Comparison of ENCODE assay signal across 12 cellular contexts in genomic region chr22:17707526-17707925, GRCh38.
DNase-seq lines count a peak whose midpoint lies in the region; ATAC-seq and TF ChIP-seq lines count a peak whose summit lies in the region.
"Had no signal": no experiment of that assay in that cellular context is flagged by ENCODE, and none has a peak within 500 bp of the region (broad histone marks: within the 10 kb centered on the region; RNA-seq: fewer than 3 reads in every experiment).

No MANE protein-coding gene starts in this region.

- H3K27ac ChIP-seq in SK-N-MC = peak overlapping the region; percentile 65; the same call in 1 of the 2 replicates

- in situ Hi-C loops in Caki2 (cut with HindIII; ENCODE audit: low pct_unique_long_range_greater_than_20kb, low sequenced_read_pairs) = no loop called here

- no peak for TF ChIP-seq CTCF in retinal pigment epithelial cell (conservative IDR thresholded peaks at IDR 0.05; ENCODE audit: low read depth, low read length)

- H3K9ac ChIP-seq in SK-N-MC (ENCODE audit: insufficient read length) = no peak overlapping the region

- H3K9me3 ChIP-seq in SK-N-MC (ENCODE audit: low read depth, low read length) = no peaks in the 10 kb centered on the region

- H3K36me3 ChIP-seq in SK-N-MC (ENCODE audit: insufficient read depth, low read length) = peaks cover 9% of the 10 kb centered on the region

- no peak for ATAC-seq in GM19455 (IDR thresholded peaks at IDR 0.05; ENCODE audit: unreplicated experiment)

- DNase-seq in Caki2 (ENCODE audit: low read depth) (peak; percentile 39), SK-N-MC (ENCODE audit: low read depth, low spot score) (no peak), fibroblast of gingiva (ENCODE audit: low read depth) (peak; percentile 17), retinal pigment epithelial cell (ENCODE audit: low read depth) (no peak), midbrain (lab: John Stamatoyannopoulos, UW) (no peak), SW480 (ENCODE audit: low spot score) (no peak), cardiac septum (ENCODE audit: low spot score) (no peak)
- DNase-seq: cerebellar nuclear complex, HCEC 1CT, left cardiac atrium, NCI-H2171 treated with DMSO at 0.1 percent for 48 hours had no signal

- H3K4me3 ChIP-seq in SK-N-MC = peak overlapping the region; percentile 63
- peak overlapping the region; percentile 43 for H3K4me3 ChIP-seq in retinal pigment epithelial cell (ENCODE audit: low read length)

- intact Hi-C loops in cardiac septum (cut with DNase I) = no loop called here

Comparison
In these comparisons a context has a peak if more than half of its experiments do, and no peak if none do; other contexts are left out.
1. DNase-seq: peak in Caki2 (single experiment) and fibroblast of gingiva (single experiment); none in SK-N-MC (single experiment), retinal pigment epithelial cell (single experiment), midbrain (single experiment), SW480 (single experiment) and cardiac septum (single experiment).